In genomic region chr12:124279315-124279714, GRCh38 we compare ENCODE assay signal across 16 cellular contexts. TPM values are rescaled to one million over a fixed set of nuclear protein-coding genes. Genes with fewer than 3 reads are reported as not detected.
"Had no signal": no experiment of that assay in that cellular context is flagged by ENCODE, and none has a peak within 500 bp of the region (broad histone marks: within the 10 kb centered on the region; RNA-seq: fewer than 3 reads in every experiment).

No MANE protein-coding gene starts in this region.

- DNase-seq: activated CD4-positive, alpha-beta T cell treated with anti-CD3 and anti-CD28 coated beads, Interleukin-2, amount 50 U/mL, for 4 hours; activated CD4-positive, CD25-positive, alpha-beta regulatory T cell treated with anti-CD3 and anti-CD28 coated beads, Interleukin-2, amount 50 U/mL, for 72 hours; activated effector memory CD4-positive, alpha-beta T cell treated with anti-CD3 and anti-CD28 coated beads, Interleukin-2, amount 50 U/mL, for 16 hours; activated T-cell treated with anti-CD3 and anti-CD28 coated beads, Interleukin-2, amount 50 U/mL, for 24 hours; brain microvascular endothelial cell; immature natural killer cell; left cardiac atrium; nephron progenitor cell; pancreas; stimulated activated CD4-positive, alpha-beta T cell treated with anti-CD3 and anti-CD28 coated beads, Interleukin-4, amount 100 ng/mL, for 4 hours had no signal

- H3K27ac Mint-ChIP-seq: activated naive CD4-positive, alpha-beta T cell treated with anti-CD3 and anti-CD28 coated beads, Interleukin-2, amount 50 U/mL, for 72 hours; activated T-cell treated with anti-CD3 and anti-CD28 coated beads, Interleukin-2, amount 50 U/mL, for 24 hours; immature natural killer cell; nephron progenitor cell; T-helper 2 cell treated with Interferon-gamma antibody and Interleukin-4, amounts not matched to agents 5 μg/mL and 100 μg/mL, for 36 hours had no signal

- H3K27ac ChIP-seq: brain microvascular endothelial cell, pancreas, skin epidermis had no signal

- H3K9me3 ChIP-seq: pancreas had no signal

- H3K4me3 Mint-ChIP-seq: activated T-cell treated with anti-CD3 and anti-CD28 coated beads, Interleukin-2, amount 50 U/mL, for 24 hours; immature natural killer cell; nephron progenitor cell; T-helper 2 cell treated with Interferon-gamma antibody and Interleukin-4, amounts not matched to agents 5 μg/mL and 100 μg/mL, for 36 hours had no signal

- H3K4me1 Mint-ChIP-seq: immature natural killer cell had no signal

- ATAC-seq: activated naive CD4-positive, alpha-beta T cell treated with anti-CD3 and anti-CD28 coated beads, Interleukin-2, amount 50 U/mL, for 72 hours had no signal

- H3K27me3 ChIP-seq: dorsolateral prefrontal cortex, pancreas, tibial nerve had no signal

- H3K4me3 ChIP-seq: pancreas, skin epidermis, tibial nerve had no signal

- H3K36me3 ChIP-seq: brain microvascular endothelial cell, pancreas, tibial nerve had no signal

- H3K4me1 ChIP-seq: pancreas had no signal

- H3K36me3 Mint-ChIP-seq: immature natural killer cell had no signal

RNA-seq across cellular contexts. Expression of gene RFLNA, which starts 15.6 kb away (rescaled TPM):
- total RNA-seq: esophagus mucosa had no signal
- polyA plus RNA-seq: immature natural killer cell had no signal
